ENCODE assay signal across 26 cellular contexts in the genomic region with DNA sequence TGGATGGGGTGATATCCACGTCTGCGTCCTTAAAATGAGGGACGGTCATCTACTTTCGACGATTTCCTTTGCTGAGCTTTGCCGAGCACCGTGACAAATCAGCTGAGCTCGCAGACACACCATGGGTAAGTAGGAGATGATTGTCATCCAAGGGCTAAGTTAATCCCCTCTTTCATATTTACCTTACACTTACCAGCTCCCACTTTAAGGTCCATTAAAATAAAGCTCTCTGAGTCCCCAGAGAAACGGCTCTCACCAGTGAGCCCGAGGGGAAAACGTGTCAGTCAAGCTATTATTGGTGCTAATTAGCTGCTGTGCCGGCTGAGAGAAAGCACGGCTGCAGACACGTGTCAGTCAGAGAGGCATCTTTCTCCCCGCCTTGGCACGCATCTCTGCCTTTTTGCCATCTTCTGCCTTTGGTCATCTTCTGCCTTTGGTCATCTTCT.
DNase-seq lines count a peak whose midpoint lies in the region; ATAC-seq, FAIRE-seq and TF ChIP-seq lines count a peak whose summit lies in the region.
"Had no signal": no experiment of that assay in that cellular context is flagged by ENCODE, and none has a peak within 500 bp of the region (broad histone marks: within the 10 kb centered on the region; RNA-seq: fewer than 3 reads in every experiment).

No MANE protein-coding gene starts in this region.

- 0 out of 2 replicates have a peak overlapping the region, but pooled peaks have one; percentile 35 for H2AFZ ChIP-seq in H1 (ENCODE audit: low read length)
- H2AFZ ChIP-seq in neural progenitor cell (replicated peaks) = no peak overlapping the region
- H2AFZ ChIP-seq: PC-9 had no signal

- no peak overlapping the region for H3K56ac ChIP-seq in H1 (replicated peaks; ENCODE audit: insufficient read length, low read depth, low read length)

- no peak overlapping the region for H2BK20ac ChIP-seq in H1 (ENCODE audit: low read length)

- no peak overlapping the region for H3K4me3 ChIP-seq in H1 (ENCODE audit: extremely low read depth in 1 of 4, insufficient read depth in 2 of 4, low read depth in 3 of 4, low read length in 4 of 4)
- no peak overlapping the region for H3K4me3 ChIP-seq in neural progenitor cell
- no peak overlapping the region for H3K4me3 ChIP-seq in HAP-1
- H3K4me3 ChIP-seq: BLaER1, PC-9 had no signal

- no peak overlapping the region for H2BK15ac ChIP-seq in H1 (ENCODE audit: low read length)

- H4K20me1 ChIP-seq in H1 (replicated peaks in 1 of 2; ENCODE audit: control insufficient read depth in 1 of 2, insufficient read depth in 2 of 2, low read length in 2 of 2) (no peaks in the 10 kb centered on the region), neural progenitor cell (ENCODE audit: low read depth) (no peaks in the 10 kb centered on the region)
- H4K20me1 ChIP-seq: BLaER1 had no signal

- no peak overlapping the region for H2BK5ac ChIP-seq in H1 (ENCODE audit: low read depth, low read length)

- FAIRE-seq in H1 (lab: Jason Lieb, UNC) = no peak
- FAIRE-seq: GM12891 had no signal

- H3K79me2 ChIP-seq in H1 (ENCODE audit: control insufficient read depth in 1 of 2, insufficient read depth in 2 of 2, low read length in 2 of 2) (no peaks in the 10 kb centered on the region), neural progenitor cell (ENCODE audit: low read depth) (no peaks in the 10 kb centered on the region)

- H3K79me1 ChIP-seq in H1 (ENCODE audit: low read depth, low read length) = no peaks in the 10 kb centered on the region

- no peak overlapping the region for H3K14ac ChIP-seq in H1 (ENCODE audit: insufficient read length)

- no peaks in the 10 kb centered on the region for H3K9me3 ChIP-seq in H1 (ENCODE audit: insufficient read depth in 2 of 2, low read depth in 1 of 2, low read length in 1 of 2)
- H3K9me3 ChIP-seq in neural progenitor cell (ENCODE audit: low read depth) = no peaks in the 10 kb centered on the region
- H3K9me3 ChIP-seq in HAP-1 = no peaks in the 10 kb centered on the region
- H3K9me3 ChIP-seq: BLaER1, SK-N-SH had no signal

- H3K4me1 Mint-ChIP-seq in neural progenitor cell (peaks cover 11% of the 10 kb centered on the region), type B pancreatic cell (ENCODE audit: unreplicated experiment) (no peaks in the 10 kb centered on the region)

- H3K27me3 ChIP-seq in H1 (replicated peaks in 1 of 4; ENCODE audit: control insufficient read depth in 3 of 4, extremely low read depth in 1 of 4, insufficient read depth in 3 of 4, low read length in 3 of 4) (no peaks in the 10 kb centered on the region), neural progenitor cell (no peaks in the 10 kb centered on the region), HAP-1 (ENCODE audit: low read depth) (no peaks in the 10 kb centered on the region)
- H3K27me3 ChIP-seq: BLaER1 had no signal

- H4K5ac ChIP-seq in H1 (ENCODE audit: insufficient read length, low read depth, low read length) = no peak overlapping the region

- H3F3A ChIP-seq in neural progenitor cell (ENCODE audit: low read depth) = peaks cover 11% of the 10 kb centered on the region

- CTCF ChIA-PET in H1 (lab: Charles Lee; ENCODE audit: partially characterized antibody) = no interaction called here

- H3K27ac ChIP-seq in H1 (ENCODE audit: low read depth, low read length) (no peak overlapping the region), neural progenitor cell (no peak overlapping the region)
- H3K27ac ChIP-seq: 22Rv1, BLaER1, KMS-11, PC-9 had no signal

- no peak overlapping the region for H3K23ac ChIP-seq in H1 (ENCODE audit: insufficient read length)

- no peak for TF ChIP-seq RAD21 in H1 (IDR thresholded peaks at IDR 0.05 in 1 of 2, conservative IDR thresholded peaks at IDR 0.05 in 1 of 2; ENCODE audit: low read depth in 2 of 2, low read length in 2 of 2)

- H3K9me3 Mint-ChIP-seq in neural progenitor cell (peaks cover 8% of the 10 kb centered on the region), type B pancreatic cell (no peaks in the 10 kb centered on the region)
- H3K9me3 Mint-ChIP-seq: CD4-positive, alpha-beta T cell had no signal

- no peak overlapping the region for H2BK12ac ChIP-seq in H1 (ENCODE audit: low read depth, low read length)

- H3K27ac Mint-ChIP-seq in neural progenitor cell (peak overlapping the region; percentile 63), type B pancreatic cell (no peak overlapping the region)
- H3K27ac Mint-ChIP-seq: CD4-positive, alpha-beta T cell had no signal

- peaks cover 7% of the 10 kb centered on the region for H3K27me3 Mint-ChIP-seq in neural progenitor cell (ENCODE audit: insufficient read depth, low read depth)
- peaks cover 11% of the 10 kb centered on the region for H3K27me3 Mint-ChIP-seq in type B pancreatic cell
- H3K27me3 Mint-ChIP-seq: CD4-positive, alpha-beta T cell had no signal

- H3K9ac ChIP-seq in H1 (replicated peaks in 1 of 4; ENCODE audit: extremely low read depth in 1 of 4, low read depth in 3 of 4, low read length in 3 of 4) = no peak overlapping the region
- no peak overlapping the region for H3K9ac ChIP-seq in neural progenitor cell
- H3K9ac ChIP-seq: BLaER1, KMS-11, SK-N-SH had no signal

- H3K36me3 Mint-ChIP-seq in neural progenitor cell (no peaks in the 10 kb centered on the region), type B pancreatic cell (no peaks in the 10 kb centered on the region)

- H4K91ac ChIP-seq in H1 (replicated peaks; ENCODE audit: insufficient read length, low read length) = no peak overlapping the region

- TF ChIP-seq EP300 in H1 (IDR thresholded peaks at IDR 0.05; ENCODE audit: borderline replicate concordance in 1 of 2, low read depth in 2 of 2, low read length in 2 of 2) = no peak

- no peak for TF ChIP-seq POLR2A in H1 (IDR thresholded peaks at IDR 0.05; ENCODE audit: control extremely low read depth in 1 of 2, low read depth in 2 of 2, low read length in 2 of 2)

- no peaks in the 10 kb centered on the region; the same call in 1 of the 2 replicates for H3K23me2 ChIP-seq in H1 (ENCODE audit: low read depth, low read length)

- no peak overlapping the region for H3K18ac ChIP-seq in H1 (ENCODE audit: extremely low read depth, low read length)

- no peak overlapping the region for H3K4me2 ChIP-seq in H1 (ENCODE audit: insufficient read depth in 1 of 2, low read depth in 2 of 2, low read length in 2 of 2)
- peak overlapping the region; percentile 22 for H3K4me2 ChIP-seq in neural progenitor cell
- H3K4me2 ChIP-seq: BLaER1, KMS-11, PC-9, SK-N-SH had no signal

- TF ChIP-seq CTCF in H1 (IDR thresholded peaks at IDR 0.05; ENCODE audit: control extremely low read depth in 1 of 3, insufficient read depth in 1 of 3, low read depth in 1 of 3, low read length in 3 of 3) (no peak), neural progenitor cell (IDR thresholded peaks at IDR 0.05) (no peak), type B pancreatic cell (conservative IDR thresholded peaks at IDR 0.05) (no peak)

- H2BK120ac ChIP-seq in H1 (replicated peaks; ENCODE audit: low read depth, low read length) = no peak overlapping the region

- in situ Hi-C loops in HAP-1 (cut with MboI; ENCODE audit: low sequenced_read_pairs) = no loop called here

- H3K4me3 Mint-ChIP-seq in neural progenitor cell (no peak overlapping the region), type B pancreatic cell (no peak overlapping the region)
- H3K4me3 Mint-ChIP-seq: CD4-positive, alpha-beta T cell had no signal

- H3K36me3 ChIP-seq in H1 (ENCODE audit: control insufficient read depth in 2 of 4, insufficient read depth in 4 of 4, low read length in 3 of 4) = no peaks in the 10 kb centered on the region
- no peaks in the 10 kb centered on the region for H3K36me3 ChIP-seq in neural progenitor cell
- H3K36me3 ChIP-seq in HAP-1 (replicated peaks) = no peaks in the 10 kb centered on the region
- H3K36me3 ChIP-seq: BLaER1 had no signal

- H4K8ac ChIP-seq in H1 (ENCODE audit: extremely low read depth, insufficient read depth, low read length) = no peak overlapping the region

- DNase-seq in activated CD8-positive, alpha-beta memory T cell treated with anti-CD3 and anti-CD28 coated beads for 24 hours = peak; percentile 0
- DNase-seq in activated CD8-positive, alpha-beta memory T cell treated with anti-CD3 and anti-CD28 coated beads, Interleukin-2, amount 50 U/mL, for 4 hours = no peak
- DNase-seq in H1 (ENCODE audit: low read depth in 1 of 2, low spot score in 2 of 2) = peak in 1 of 2 experiments; percentile 31
- peak; percentile 50 for DNase-seq in neural progenitor cell (ENCODE audit: low spot score)
- DNase-seq in type B pancreatic cell (ENCODE audit: extremely low spot score, unreplicated experiment) = peak; percentile 39
- DNase-seq in UCSD-AML1 (lab: John Stamatoyannopoulos, UW; ENCODE audit: unreplicated experiment) = no peak
- DNase-seq in HAP-1 (ENCODE audit: low spot score in 2 of 2) = no peak
- DNase-seq: ACHN; CD4-positive, alpha-beta T cell; COR-L47; DND-41; IMR-90; NCI-H1092 treated with DMSO at 0.1 percent for 48 hours; NCI-H146; NCI-H2029; NCI-H2227 treated with DMSO at 0.1 percent for 48 hours; NCI-H510A; PC-9; RPMI8226; SHP77 treated with DMSO at 0.1 percent for 48 hours; SK-N-SH had no signal

- WGBS in H1 (ENCODE audit: extremely low coverage in 1 of 2, insufficient coverage in 1 of 2, insufficient read length in 1 of 2, insufficient replicate concordance in 2 of 2, low coverage in 1 of 2, low lambda C conversion rate in 2 of 2, missing lambda C conversion rate in 1 of 2), 2 experiments = 87% methylated on average over 16 of the region's 16 CpGs; no CpG with 5 or more reads in 1 of the 2 experiments

- H3K4me1 ChIP-seq in H1 (replicated peaks in 1 of 4; ENCODE audit: control insufficient read depth in 3 of 4, insufficient read depth in 4 of 4, low read length in 3 of 4) (no peaks in the 10 kb centered on the region), neural progenitor cell (peaks cover 6% of the 10 kb centered on the region), HAP-1 (no peaks in the 10 kb centered on the region)
- H3K4me1 ChIP-seq: BLaER1 had no signal

- H3K4ac ChIP-seq in H1 (replicated peaks; ENCODE audit: insufficient read length, low read depth, low read length) = no peak overlapping the region

- POLR2A ChIA-PET in H1 (lab: Charles Lee; ENCODE audit: partially characterized antibody) = no interaction called here

- no peak overlapping the region for H2AK5ac ChIP-seq in H1 (ENCODE audit: low read depth, low read length)

- no peak for ATAC-seq in HG02884 (IDR thresholded peaks at IDR 0.05; ENCODE audit: unreplicated experiment)

TF ChIP-seq in H1, 55 proteins besides CTCF, POLR2A, EP300 and RAD21:
- no peak for TF ChIP-seq KDM1A (IDR thresholded peaks at IDR 0.05; ENCODE audit: borderline replicate concordance, low read length)

Comparison
In these comparisons a context has a peak if more than half of its experiments do, and no peak if none do; other contexts are left out.
1. DNase-seq: peak in activated CD8-positive, alpha-beta memory T cell treated with anti-CD3 and anti-CD28 coated beads for 24 hours (single experiment), neural progenitor cell (single experiment) and type B pancreatic cell (single experiment); none in activated CD8-positive, alpha-beta memory T cell treated with anti-CD3 and anti-CD28 coated beads, Interleukin-2, amount 50 U/mL, for 4 hours (single experiment), UCSD-AML1 (single experiment) and HAP-1 (0 of 2).